Comparison of ENCODE assay signal across 9 cellular contexts in the genomic region with DNA sequence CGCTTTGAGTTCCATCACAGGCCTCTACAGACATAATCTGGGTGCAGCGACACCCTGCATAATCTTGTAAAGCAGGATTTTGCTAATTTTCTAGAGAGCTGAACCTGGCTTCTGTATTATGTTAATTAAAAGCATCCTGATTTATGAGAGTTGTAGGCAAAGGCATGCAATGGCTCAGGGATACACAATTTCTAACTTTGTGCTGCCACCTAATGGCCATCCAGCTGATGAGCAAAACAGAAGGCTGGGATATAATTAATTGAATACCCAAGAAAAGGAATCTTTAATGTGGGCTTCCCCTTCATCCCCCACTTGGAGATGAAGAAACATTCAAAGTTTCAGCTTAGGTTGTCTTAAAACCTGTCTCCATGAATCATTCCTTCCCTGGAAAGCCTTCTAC.
A peak's percentile ranks its signal among the peaks of the same experiment; 100 is the strongest.
DNase-seq lines count a peak whose midpoint lies in the region; TF ChIP-seq lines count a peak whose summit lies in the region.
"Had no signal": no experiment of that assay in that cellular context is flagged by ENCODE, and none has a peak within 500 bp of the region (broad histone marks: within the 10 kb centered on the region; RNA-seq: fewer than 3 reads in every experiment).

No MANE protein-coding gene starts in this region.

- DNase-seq in AG08396 (ENCODE audit: low spot score) = peak; percentile 27
- DNase-seq in GM12865 (ENCODE audit: low read depth) = peak; percentile 8
- DNase-seq in OCI-LY7 (ENCODE audit: low spot score) = peak; percentile 11
- peak; percentile 0 to 23 for DNase-seq in erythroblast (lab: John Stamatoyannopoulos, UW)
- no peak for DNase-seq in progenitor cell of endocrine pancreas (ENCODE audit: low spot score, unreplicated experiment)
- DNase-seq in activated CD8-positive, alpha-beta memory T cell treated with anti-CD3 and anti-CD28 coated beads for 24 hours = no peak
- no peak for DNase-seq in NCI-H187 treated with DMSO at 0.1 percent for 48 hours (lab: John Stamatoyannopoulos, UW)
- DNase-seq in activated gamma-delta T cell treated with Interleukin-2 at 50 U/mL for 16 hours = no peak

- H3K27ac Mint-ChIP-seq in progenitor cell of endocrine pancreas = no peak overlapping the region
- H3K27ac Mint-ChIP-seq: effector memory CD8-positive, alpha-beta T cell had no signal

- no peaks in the 10 kb centered on the region for H3K9me3 ChIP-seq in OCI-LY7 (ENCODE audit: low read length)

- TF ChIP-seq POLR2A in erythroblast (IDR thresholded peaks at IDR 0.05; ENCODE audit: low read length) = no peak

- H3K4me1 Mint-ChIP-seq in progenitor cell of endocrine pancreas (ENCODE audit: low read depth) = no peaks in the 10 kb centered on the region

- no peaks in the 10 kb centered on the region for H3K4me1 ChIP-seq in OCI-LY7 (ENCODE audit: insufficient read depth, low read length, poor library complexity, severe bottlenecking)

- H3K36me3 ChIP-seq in OCI-LY7 (ENCODE audit: insufficient read depth, low read length) = no peaks in the 10 kb centered on the region

- H3K27ac ChIP-seq in OCI-LY7 (ENCODE audit: low read depth, low read length, poor library complexity, severe bottlenecking) = no peak overlapping the region

- H3K9me2 ChIP-seq in OCI-LY7 (ENCODE audit: insufficient read depth, low read length) = no peaks in the 10 kb centered on the region

- POLR2A ChIA-PET in OCI-LY7 (lab: Charles Lee) = no interaction called here

- peaks cover 14% of the 10 kb centered on the region for H3K9me3 Mint-ChIP-seq in progenitor cell of endocrine pancreas (ENCODE audit: low read depth)
- H3K9me3 Mint-ChIP-seq: effector memory CD8-positive, alpha-beta T cell had no signal

- intact Hi-C loops in OCI-LY7 (cut with micrococcal nuclease; ENCODE audit: unreplicated experiment) = no loop called here

- no peak overlapping the region for H3K4me3 ChIP-seq in GM12865 (ENCODE audit: low read depth, low read length)
- H3K4me3 ChIP-seq in OCI-LY7 (ENCODE audit: low read depth, low read length, poor library complexity, severe bottlenecking) = no peak overlapping the region

- TF ChIP-seq CTCF in GM12865 (IDR thresholded peaks at IDR 0.05; ENCODE audit: insufficient read depth, low read depth, low read length, missing control alignments) (peak; percentile 34), OCI-LY7 (conservative IDR thresholded peaks at IDR 0.05; ENCODE audit: low read length) (peak; percentile 71), progenitor cell of endocrine pancreas (IDR thresholded peaks at IDR 0.05; ENCODE audit: unreplicated experiment) (peak; percentile 63)

- no peak overlapping the region for H2AFZ ChIP-seq in OCI-LY7 (ENCODE audit: low read length)

- H4K20me1 ChIP-seq in OCI-LY7 (ENCODE audit: insufficient read depth, low read length) = no peaks in the 10 kb centered on the region

- no TSS peak for BruUV-seq in OCI-LY7 (replicated peaks; lab: Mats Ljungman, UMichigan)

- no peaks in the 10 kb centered on the region for H3K79me2 ChIP-seq in OCI-LY7 (ENCODE audit: insufficient read depth, low read depth, low read length)

- H3K4me2 ChIP-seq in OCI-LY7 (ENCODE audit: low read length) = no peak overlapping the region

- CTCF ChIA-PET in OCI-LY7 (lab: Charles Lee; ENCODE audit: unreplicated experiment) = no interaction called here

- no peaks in the 10 kb centered on the region for H3K36me3 Mint-ChIP-seq in progenitor cell of endocrine pancreas (ENCODE audit: insufficient read depth)

- no peaks in the 10 kb centered on the region for H3K27me3 Mint-ChIP-seq in progenitor cell of endocrine pancreas

- no peak overlapping the region for H3K4me3 Mint-ChIP-seq in progenitor cell of endocrine pancreas (ENCODE audit: low read depth)
- H3K4me3 Mint-ChIP-seq: effector memory CD8-positive, alpha-beta T cell had no signal

Comparison
In these comparisons a context has a peak if more than half of its experiments do, and no peak if none do; other contexts are left out.
1. DNase-seq: peak in AG08396 (single experiment), GM12865 (single experiment), OCI-LY7 (single experiment) and erythroblast (2 of 2); none in progenitor cell of endocrine pancreas (single experiment), activated CD8-positive, alpha-beta memory T cell treated with anti-CD3 and anti-CD28 coated beads for 24 hours (single experiment), NCI-H187 treated with DMSO at 0.1 percent for 48 hours (single experiment) and activated gamma-delta T cell treated with Interleukin-2 at 50 U/mL for 16 hours (single experiment).
2. Peak in every context shown above with its lines, with median percentiles within 50 percentile points of each other: CTCF ChIP-seq.